Comparison of ENCODE assay signal across 1 cellular context in the genomic region with DNA sequence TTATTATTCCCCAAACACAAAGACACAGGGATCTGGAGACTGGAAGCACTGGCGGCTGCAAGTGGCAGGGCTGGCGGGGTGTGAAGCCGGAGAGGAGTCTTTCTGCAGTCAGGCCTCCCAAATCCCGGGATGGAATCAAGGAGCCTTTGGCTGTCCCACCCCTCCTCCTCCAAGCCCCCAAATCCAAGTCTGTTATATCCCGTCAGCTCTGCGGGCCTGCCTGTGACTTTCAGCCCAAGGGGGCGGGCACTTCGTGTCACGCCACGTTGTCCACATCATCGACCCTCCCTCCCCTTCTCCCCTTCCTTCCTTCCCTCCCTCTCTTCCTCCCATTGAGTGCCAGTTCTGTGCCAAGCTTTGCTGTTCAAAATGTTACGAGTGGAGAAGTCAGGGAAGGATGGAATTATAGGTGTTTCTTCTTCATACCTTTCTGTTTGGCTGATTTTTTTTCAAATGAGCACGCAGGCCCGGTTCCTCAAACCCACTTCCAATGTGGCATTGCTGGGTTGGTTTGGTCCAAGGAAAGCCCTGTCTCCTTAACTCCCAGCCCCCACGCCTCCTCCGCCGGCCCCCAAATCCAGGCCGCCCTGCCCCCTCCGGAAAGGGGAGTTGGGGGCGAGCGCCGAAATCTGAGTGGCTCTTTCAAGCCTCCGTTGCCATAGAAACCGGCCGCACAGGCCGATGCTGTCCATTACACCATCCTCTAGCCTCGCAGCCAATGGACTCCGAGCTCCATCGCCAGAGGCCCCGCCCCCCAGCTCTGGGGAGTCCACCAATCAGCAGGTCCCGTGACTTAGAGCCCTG.
TF ChIP-seq lines count a peak whose summit lies in the region.

No MANE protein-coding gene starts in this region.

TF ChIP-seq in WTC11, 78 proteins besides CTCF, POLR2A, EP300 and RAD21 (continued from another document):
- TF ChIP-seq JUN (CRISPR knock-in tag; IDR thresholded peaks at IDR 0.05) (no peak), ZNF232 (CRISPR knock-in tag; IDR thresholded peaks at IDR 0.05) (no peak)
- TF ChIP-seq, protein P1, sequence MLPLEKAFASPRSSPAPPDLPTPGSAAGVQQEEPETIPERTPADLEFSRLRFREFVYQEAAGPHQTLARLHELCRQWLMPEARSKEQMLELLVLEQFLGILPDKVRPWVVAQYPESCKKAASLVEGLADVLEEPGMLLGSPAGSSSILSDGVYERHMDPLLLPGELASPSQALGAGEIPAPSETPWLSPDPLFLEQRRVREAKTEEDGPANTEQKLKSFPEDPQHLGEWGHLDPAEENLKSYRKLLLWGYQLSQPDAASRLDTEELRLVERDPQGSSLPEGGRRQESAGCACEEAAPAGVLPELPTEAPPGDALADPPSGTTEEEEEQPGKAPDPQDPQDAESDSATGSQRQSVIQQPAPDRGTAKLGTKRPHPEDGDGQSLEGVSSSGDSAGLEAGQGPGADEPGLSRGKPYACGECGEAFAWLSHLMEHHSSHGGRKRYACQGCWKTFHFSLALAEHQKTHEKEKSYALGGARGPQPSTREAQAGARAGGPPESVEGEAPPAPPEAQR (CRISPR knock-in tag; IDR thresholded peaks at IDR 0.05) = no peak
- TF ChIP-seq, protein P2, sequence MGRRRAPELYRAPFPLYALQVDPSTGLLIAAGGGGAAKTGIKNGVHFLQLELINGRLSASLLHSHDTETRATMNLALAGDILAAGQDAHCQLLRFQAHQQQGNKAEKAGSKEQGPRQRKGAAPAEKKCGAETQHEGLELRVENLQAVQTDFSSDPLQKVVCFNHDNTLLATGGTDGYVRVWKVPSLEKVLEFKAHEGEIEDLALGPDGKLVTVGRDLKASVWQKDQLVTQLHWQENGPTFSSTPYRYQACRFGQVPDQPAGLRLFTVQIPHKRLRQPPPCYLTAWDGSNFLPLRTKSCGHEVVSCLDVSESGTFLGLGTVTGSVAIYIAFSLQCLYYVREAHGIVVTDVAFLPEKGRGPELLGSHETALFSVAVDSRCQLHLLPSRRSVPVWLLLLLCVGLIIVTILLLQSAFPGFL (CRISPR knock-in tag; IDR thresholded peaks at IDR 0.05; ENCODE audit: borderline replicate concordance) = no peak
